Comparison of ENCODE assay signal across 8 cellular contexts in the genomic region with DNA sequence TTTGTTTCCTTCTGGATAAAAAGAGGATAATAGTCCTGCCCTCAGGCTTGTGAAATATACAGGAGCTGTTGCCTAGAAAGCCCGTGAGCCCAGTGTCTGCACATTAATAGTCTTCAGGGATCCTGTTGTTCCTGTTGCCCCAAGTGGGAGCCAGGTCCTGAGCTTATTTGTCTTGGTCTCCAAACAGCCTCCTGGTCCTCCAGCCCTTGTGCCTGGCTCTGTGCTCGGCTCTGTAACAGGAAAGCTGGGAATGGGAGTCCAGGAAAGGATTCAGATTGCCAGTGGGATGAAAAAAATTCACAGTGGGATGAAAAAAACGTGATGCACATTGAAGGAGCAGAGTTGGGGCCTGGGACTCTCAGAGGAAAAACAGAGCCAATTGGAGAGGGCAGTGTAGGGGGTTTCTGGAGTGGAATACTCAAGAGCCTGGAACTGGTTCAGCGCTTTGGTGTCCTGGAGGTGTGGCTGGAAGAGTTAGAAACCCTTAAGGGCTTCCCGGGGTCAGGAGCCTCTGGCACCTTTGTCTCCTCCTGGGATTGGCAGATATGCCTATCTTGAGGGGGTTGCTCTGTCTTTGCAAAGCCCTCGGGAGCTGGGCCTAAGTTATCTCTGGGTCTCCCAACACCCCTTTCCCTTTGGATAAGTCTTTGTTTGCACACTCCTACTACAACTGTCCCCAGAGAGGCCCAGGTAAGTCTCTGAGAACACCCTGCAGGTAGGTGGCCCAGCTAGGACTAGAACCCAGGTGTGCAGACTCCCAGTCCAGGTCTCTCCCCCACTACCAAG. TPM values are rescaled to one million over a fixed set of nuclear protein-coding genes. Genes with fewer than 3 reads are reported as not detected.
DNase-seq lines count a peak whose midpoint lies in the region; ATAC-seq and TF ChIP-seq lines count a peak whose summit lies in the region.

No MANE protein-coding gene starts in this region.

- 67 to 77% (median 72%) methylated on average over 6 of the region's 6 CpGs for WGBS in adrenal gland, 4 donors
- WGBS in liver = 79% methylated on average over 6 of the region's 6 CpGs

- TF ChIP-seq POLR2A in adrenal gland (IDR thresholded peaks at IDR 0.05) = no peak

- peaks cover 29% of the 10 kb centered on the region for H3K4me1 Mint-ChIP-seq in activated T-cell treated with anti-CD3 and anti-CD28 coated beads, Interleukin-2, amount 50 U/mL, for 72 hours (ENCODE audit: low read depth)
- peaks cover 18% of the 10 kb centered on the region for H3K4me1 Mint-ChIP-seq in type B pancreatic cell (ENCODE audit: unreplicated experiment)

- no peaks in the 10 kb centered on the region for H3K9me3 Mint-ChIP-seq in activated T-cell treated with anti-CD3 and anti-CD28 coated beads, Interleukin-2, amount 50 U/mL, for 72 hours
- H3K9me3 Mint-ChIP-seq in type B pancreatic cell = no peaks in the 10 kb centered on the region

- peak overlapping the region in 1 of 2 donors; percentile 90 for H3K9ac ChIP-seq in liver (ENCODE audit: low read depth in 1 of 2, low read length in 2 of 2)

- peak overlapping the region; percentile 82 for H3K27ac Mint-ChIP-seq in activated T-cell treated with anti-CD3 and anti-CD28 coated beads, Interleukin-2, amount 50 U/mL, for 72 hours
- H3K27ac Mint-ChIP-seq in type B pancreatic cell = peak overlapping the region; percentile 82

- H3K36me3 ChIP-seq in adrenal gland (replicated peaks in 1 of 2) (peaks cover 0 to 3% of the 10 kb centered on the region in 2 donors), liver (ENCODE audit: control insufficient read depth in 4 of 4, insufficient read depth in 3 of 4, low read depth in 1 of 4, low read length in 3 of 4) (peaks cover 0 to 3% (median 0%) of the 10 kb centered on the region in 4 donors)

- TF ChIP-seq CTCF in adrenal gland (IDR thresholded peaks at IDR 0.05) (no peak), liver (IDR thresholded peaks at IDR 0.05; ENCODE audit: low read depth, low read length, missing input control) (no peak), type B pancreatic cell (conservative IDR thresholded peaks at IDR 0.05) (no peak)

- H3K27ac ChIP-seq in adrenal gland = peak overlapping the region in 4 of 5 donors; percentile 92 to 96 (median 94)
- peak overlapping the region; percentile 82 to 90 for H3K27ac ChIP-seq in liver (ENCODE audit: low read depth in 1 of 2, low read length in 2 of 2)

- peak overlapping the region; percentile 93 to 98 for H3K4me3 Mint-ChIP-seq in activated T-cell treated with anti-CD3 and anti-CD28 coated beads, Interleukin-2, amount 50 U/mL, for 72 hours
- H3K4me3 Mint-ChIP-seq in type B pancreatic cell = peak overlapping the region; percentile 91

- peaks cover 12% of the 10 kb centered on the region for H3K27me3 Mint-ChIP-seq in activated T-cell treated with anti-CD3 and anti-CD28 coated beads, Interleukin-2, amount 50 U/mL, for 72 hours (ENCODE audit: low read depth)
- H3K27me3 Mint-ChIP-seq in type B pancreatic cell = peaks cover 5% of the 10 kb centered on the region

- no peak for TF ChIP-seq RAD21 in liver (IDR thresholded peaks at IDR 0.05)

- peaks cover 4 to 7% of the 10 kb centered on the region in 2 donors for H3K36me3 Mint-ChIP-seq in activated T-cell treated with anti-CD3 and anti-CD28 coated beads, Interleukin-2, amount 50 U/mL, for 72 hours (ENCODE audit: insufficient read depth in 2 of 2)
- H3K36me3 Mint-ChIP-seq in type B pancreatic cell = no peaks in the 10 kb centered on the region

- H3K4me3 ChIP-seq in adrenal gland (peak overlapping the region in 3 of 4 donors; percentile 42 to 84 (median 81)), liver (ENCODE audit: low read depth in 1 of 3, low read length in 3 of 3) (peak overlapping the region; percentile 42 to 90 (median 82))

- H3K9me3 ChIP-seq in adrenal gland (replicated peaks in 1 of 3) (no peaks in the 10 kb centered on the region), liver (ENCODE audit: control insufficient read depth in 4 of 4, low read length in 3 of 4) (no peaks in the 10 kb centered on the region)

- H3K27me3 ChIP-seq in adrenal gland (no peaks in the 10 kb centered on the region), liver (ENCODE audit: control insufficient read depth in 4 of 4, insufficient read depth in 4 of 4, low read length in 3 of 4) (no peaks in the 10 kb centered on the region)

- no peak for DNase-seq in activated T-cell treated with anti-CD3 and anti-CD28 coated beads, Interleukin-2, amount 50 U/mL, for 72 hours
- DNase-seq in activated T-cell treated with anti-CD3 and anti-CD28 coated beads for 4 hours = no peak
- DNase-seq in adrenal gland = peak in 3 of 7 donors; percentile 21 to 24 (median 23)
- DNase-seq in type B pancreatic cell (ENCODE audit: extremely low spot score, unreplicated experiment) = peak; percentile 48
- no peak for DNase-seq in NCI-H446 (lab: John Stamatoyannopoulos, UW)
- DNase-seq in SW 1271 (lab: John Stamatoyannopoulos, UW) = no peak

- no peak for ATAC-seq in activated T-cell treated with anti-CD3 and anti-CD28 coated beads, Interleukin-2, amount 50 U/mL, for 72 hours (replicated peaks in 1 of 2)
- ATAC-seq in GM19397 (IDR thresholded peaks at IDR 0.05; ENCODE audit: unreplicated experiment) = no peak

- intact Hi-C loops in adrenal gland (cut with DNase I) = no loop called here

- H3K4me1 ChIP-seq in adrenal gland (replicated peaks in 1 of 2) (peaks cover 14 to 30% of the 10 kb centered on the region in 2 donors), liver (ENCODE audit: control insufficient read depth in 4 of 4, insufficient read depth in 4 of 4, low read length in 3 of 4) (peaks cover 1 to 23% (median 11%) of the 10 kb centered on the region in 4 donors)

TF ChIP-seq in liver, 16 proteins besides CTCF, POLR2A, EP300 and RAD21 (continues in another document):
- TF ChIP-seq FOXA2 (IDR thresholded peaks at IDR 0.05) (no peak), HNF4G (IDR thresholded peaks at IDR 0.05) (no peak), RXRA (IDR thresholded peaks at IDR 0.05) (no peak), FOXA1 (IDR thresholded peaks at IDR 0.05) (no peak), SP1 (IDR thresholded peaks at IDR 0.05) (no peak)
- TF ChIP-seq, protein P1, sequence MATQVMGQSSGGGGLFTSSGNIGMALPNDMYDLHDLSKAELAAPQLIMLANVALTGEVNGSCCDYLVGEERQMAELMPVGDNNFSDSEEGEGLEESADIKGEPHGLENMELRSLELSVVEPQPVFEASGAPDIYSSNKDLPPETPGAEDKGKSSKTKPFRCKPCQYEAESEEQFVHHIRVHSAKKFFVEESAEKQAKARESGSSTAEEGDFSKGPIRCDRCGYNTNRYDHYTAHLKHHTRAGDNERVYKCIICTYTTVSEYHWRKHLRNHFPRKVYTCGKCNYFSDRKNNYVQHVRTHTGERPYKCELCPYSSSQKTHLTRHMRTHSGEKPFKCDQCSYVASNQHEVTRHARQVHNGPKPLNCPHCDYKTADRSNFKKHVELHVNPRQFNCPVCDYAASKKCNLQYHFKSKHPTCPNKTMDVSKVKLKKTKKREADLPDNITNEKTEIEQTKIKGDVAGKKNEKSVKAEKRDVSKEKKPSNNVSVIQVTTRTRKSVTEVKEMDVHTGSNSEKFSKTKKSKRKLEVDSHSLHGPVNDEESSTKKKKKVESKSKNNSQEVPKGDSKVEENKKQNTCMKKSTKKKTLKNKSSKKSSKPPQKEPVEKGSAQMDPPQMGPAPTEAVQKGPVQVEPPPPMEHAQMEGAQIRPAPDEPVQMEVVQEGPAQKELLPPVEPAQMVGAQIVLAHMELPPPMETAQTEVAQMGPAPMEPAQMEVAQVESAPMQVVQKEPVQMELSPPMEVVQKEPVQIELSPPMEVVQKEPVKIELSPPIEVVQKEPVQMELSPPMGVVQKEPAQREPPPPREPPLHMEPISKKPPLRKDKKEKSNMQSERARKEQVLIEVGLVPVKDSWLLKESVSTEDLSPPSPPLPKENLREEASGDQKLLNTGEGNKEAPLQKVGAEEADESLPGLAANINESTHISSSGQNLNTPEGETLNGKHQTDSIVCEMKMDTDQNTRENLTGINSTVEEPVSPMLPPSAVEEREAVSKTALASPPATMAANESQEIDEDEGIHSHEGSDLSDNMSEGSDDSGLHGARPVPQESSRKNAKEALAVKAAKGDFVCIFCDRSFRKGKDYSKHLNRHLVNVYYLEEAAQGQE (IDR thresholded peaks at IDR 0.05) = no peak
- TF ChIP-seq, protein P2, sequence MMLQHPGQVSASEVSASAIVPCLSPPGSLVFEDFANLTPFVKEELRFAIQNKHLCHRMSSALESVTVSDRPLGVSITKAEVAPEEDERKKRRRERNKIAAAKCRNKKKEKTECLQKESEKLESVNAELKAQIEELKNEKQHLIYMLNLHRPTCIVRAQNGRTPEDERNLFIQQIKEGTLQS (IDR thresholded peaks at IDR 0.05) = no peak

RNA-seq across cellular contexts. Expression of a gene that starts 2.3 kb away (rescaled TPM):
- 100 to 1,000 TPM; 147 to 154 TPM for total RNA-seq in activated T-cell treated with anti-CD3 and anti-CD28 coated beads, Interleukin-2, amount 50 U/mL, for 72 hours
- total RNA-seq in adrenal gland (100 to 1,000 TPM in 5 of 8 donors, 10 to 100 TPM in 3; 86.4 to 238 (median 119) TPM), liver (10 to 100 TPM; 18.4 to 29.0 TPM), type B pancreatic cell (ENCODE audit: low replicate concordance) (179 and 231 TPM in 2 replicates)
- polyA plus RNA-seq in adrenal gland (100 to 1,000 TPM in 2 of 3 donors, 10 to 100 TPM in 1; 45.3 to 395 (median 130) TPM), liver (10 to 100 TPM in 1 of 2 donors, 1 to 10 TPM in 1; 7.2 to 15.8 TPM)

RNA-seq across cellular contexts. Expression of a gene that starts 5.7 kb away (rescaled TPM):
- not detected for total RNA-seq in activated T-cell treated with anti-CD3 and anti-CD28 coated beads, Interleukin-2, amount 50 U/mL, for 72 hours
- total RNA-seq in adrenal gland = 100 to 1,000 TPM in 2 of 8 donors, 10 to 100 TPM in 6; 23.6 to 221 (median 78.9) TPM
- 10 to 100 TPM; 14.6 to 35.2 (median 27.2) TPM for polyA plus RNA-seq in adrenal gland
- total RNA-seq in liver = 10 to 100 TPM in 1 of 2 donors, 1 to 10 TPM in 1; 9.9 to 23.6 TPM
- 10 to 100 TPM in 1 of 2 donors, 1 to 10 TPM in 1; 9.4 to 31.5 TPM for polyA plus RNA-seq in liver
- not detected in 2 replicates for total RNA-seq in type B pancreatic cell (ENCODE audit: low replicate concordance)

RNA-seq across cellular contexts. Expression of a gene that starts 21.7 kb away (rescaled TPM):
- total RNA-seq in activated T-cell treated with anti-CD3 and anti-CD28 coated beads, Interleukin-2, amount 50 U/mL, for 72 hours = not detected
- total RNA-seq in adrenal gland (10 to 100 TPM in 3 of 8 donors, under 1 TPM in 2, not detected in 3; 0.32 to 26.6 (median 12.8) TPM), liver (not detected), type B pancreatic cell (ENCODE audit: low replicate concordance) (2.8 and 3.0 TPM in 2 replicates)
- polyA plus RNA-seq in adrenal gland (10 to 100 TPM in 2 of 3 donors, 1 to 10 TPM in 1; 7.1 to 68.9 (median 19.2) TPM), liver (not detected)

RNA-seq across cellular contexts. Expression of a gene that starts 30.4 kb away (rescaled TPM):
- not detected for total RNA-seq in activated T-cell treated with anti-CD3 and anti-CD28 coated beads, Interleukin-2, amount 50 U/mL, for 72 hours
- total RNA-seq in adrenal gland (1 to 10 TPM in 6 of 8 donors, under 1 TPM in 2; 0.84 to 7.2 (median 2.0) TPM), liver (under 1 TPM in 1 of 2 donors, not detected in 1; 0.09 TPM), type B pancreatic cell (ENCODE audit: low replicate concordance) (2.7 and 6.7 TPM in 2 replicates)
- polyA plus RNA-seq in adrenal gland (1 to 10 TPM in 1 of 3 donors, under 1 TPM in 2; 0.57 to 2.5 (median 0.80) TPM), liver (under 1 TPM; 0.06 to 0.21 TPM)

Comparison
In these comparisons a context has a peak if more than half of its experiments do, and no peak if none do; other contexts are left out.
1. RNA of a gene that starts 5.7 kb away (total RNA-seq): 23.6 to 221 TPM in adrenal gland and 9.9 to 23.6 TPM in liver; not detected in activated T-cell treated with anti-CD3 and anti-CD28 coated beads, Interleukin-2, amount 50 U/mL, for 72 hours and not detected in type B pancreatic cell; every median in the first group is over 4 times any median in the second.